28 cellular contexts compared by ENCODE assay signal in genomic region chr14:63343878-63344277, GRCh38. TPM values are rescaled to one million over a fixed set of nuclear protein-coding genes. Genes with fewer than 3 reads are reported as not detected.
A peak's percentile ranks its signal among the peaks of the same experiment; 100 is the strongest.
DNase-seq lines count a peak whose midpoint lies in the region; ATAC-seq, FAIRE-seq and TF ChIP-seq lines count a peak whose summit lies in the region.
"Had no signal": no experiment of that assay in that cellular context is flagged by ENCODE, and none has a peak within 500 bp of the region (broad histone marks: within the 10 kb centered on the region; RNA-seq: fewer than 3 reads in every experiment).

No MANE protein-coding gene starts in this region.

- no peak for ATAC-seq in GM18498 (IDR thresholded peaks at IDR 0.05; ENCODE audit: unreplicated experiment)
- no peak for ATAC-seq in omental fat pad (ENCODE audit: low FRiP score)
- ATAC-seq: activated T-cell treated with anti-CD3 and anti-CD28 coated beads, Interleukin-2, amount 50 U/mL, for 72 hours; GM23338; left colon had no signal

- H3K9me3 ChIP-seq in SK-N-MC (ENCODE audit: low read depth, low read length), result no peaks in the 10 kb centered on the region; the same call in 1 of the 2 replicates
- H3K9me3 ChIP-seq: sigmoid colon, SJCRH30, testis had no signal

- no peak for FAIRE-seq in D721Med (lab: Jason Lieb, UNC)
- FAIRE-seq: frontal cortex, GM12891, urothelium cell line had no signal

- peak; percentile 24 for DNase-seq in HS-5 (ENCODE audit: low read depth)
- DNase-seq in SK-N-MC (ENCODE audit: low read depth, low spot score), result peak; percentile 82
- DNase-seq in fibroblast of pulmonary artery (ENCODE audit: low read depth), result peak; percentile 48
- DNase-seq in pulmonary artery endothelial cell (ENCODE audit: low read depth, low spot score), result peak; percentile 20
- DNase-seq in D721Med (ENCODE audit: insufficient read length, low spot score), result no peak
- DNase-seq in amniotic stem cell (lab: John Stamatoyannopoulos, UW), result no peak
- no peak for DNase-seq in omental fat pad (ENCODE audit: low spot score)
- DNase-seq: activated naive CD4-positive, alpha-beta T cell treated with anti-CD3 and anti-CD28 coated beads, Interleukin-2, amount 10 ng/mL, durations not matched to agents 7 days and 5 days; activated T-cell treated with anti-CD3 and anti-CD28 coated beads, Interleukin-2, amount 50 U/mL, for 72 hours; C1 segment of cervical spinal cord; Caco-2; central memory CD4-positive, alpha-beta T cell; DND-41; left colon; NCI-H1092 treated with DMSO at 0.1 percent for 48 hours; NCI-H1930; NCI-H526 treated with DMSO at 0.1 percent for 48 hours; sigmoid colon; SJCRH30; stimulated activated naive CD4-positive, alpha-beta T cell treated with Interleukin-2 at 50 U/mL for 16 hours; testis had no signal

- TF ChIP-seq CTCF in fibroblast of pulmonary artery (IDR thresholded peaks at IDR 0.05; ENCODE audit: low read length, missing control alignments), result no peak
- no peak for TF ChIP-seq CTCF in D721Med (IDR thresholded peaks at IDR 0.05; ENCODE audit: insufficient read depth, missing control alignments)
- TF ChIP-seq CTCF in omental fat pad (IDR thresholded peaks at IDR 0.05), result no peak

- H3K4me3 ChIP-seq in SK-N-MC (peak overlapping the region; percentile 37; the same call in 1 of the 2 replicates), fibroblast of pulmonary artery (replicated peaks; ENCODE audit: low read depth, low read length) (no peak overlapping the region)
- H3K4me3 ChIP-seq: GM23338, sigmoid colon, SJCRH30, testis had no signal

- H3K36me3 ChIP-seq in SK-N-MC (ENCODE audit: insufficient read depth, low read length), result no peaks in the 10 kb centered on the region
- H3K36me3 ChIP-seq: sigmoid colon, SJCRH30 had no signal

- peak overlapping the region; percentile 71; the same call in 1 of the 2 replicates for H3K27ac ChIP-seq in SK-N-MC
- H3K27ac ChIP-seq: HL-60, sigmoid colon, SJCRH30, testis had no signal

- no peak overlapping the region for H3K9ac ChIP-seq in SK-N-MC (ENCODE audit: insufficient read length)

RNA-seq across cellular contexts. Expression of gene GPHB5, which starts 25.1 kb away (rescaled TPM):
- total RNA-seq in pulmonary artery endothelial cell (not detected in 2 replicates), omental fat pad (not detected)
- total RNA-seq: activated T-cell treated with anti-CD3 and anti-CD28 coated beads, Interleukin-2, amount 50 U/mL, for 72 hours; Caco-2; frontal cortex; GM23338; left colon; progenitor cell of endocrine pancreas; sigmoid colon; SJCRH30; testis had no signal

Comparison
In these comparisons a context has a peak if more than half of its experiments do, and no peak if none do; other contexts are left out.
1. DNase-seq: peak in HS-5 (single experiment), SK-N-MC (single experiment), fibroblast of pulmonary artery (single experiment) and pulmonary artery endothelial cell (single experiment); none in D721Med (single experiment), amniotic stem cell (single experiment) and omental fat pad (single experiment).